Comparison of ENCODE assay signal across 19 cellular contexts in genomic region chr13:66265446-66265845, GRCh38.
A peak's percentile ranks its signal among the peaks of the same experiment; 100 is the strongest.
DNase-seq lines count a peak whose midpoint lies in the region; FAIRE-seq lines count a peak whose summit lies in the region.
"Had no signal": no experiment of that assay in that cellular context is flagged by ENCODE, and none has a peak within 500 bp of the region (broad histone marks: within the 10 kb centered on the region; RNA-seq: fewer than 3 reads in every experiment).

No MANE protein-coding gene starts in this region.

- no peaks in the 10 kb centered on the region for H3K9me3 ChIP-seq in neuron (ENCODE audit: low read length)
- H3K9me3 ChIP-seq: MG63, upper lobe of right lung had no signal

- H3K36me3 ChIP-seq in neuron (ENCODE audit: insufficient read depth, low read length): no peaks in the 10 kb centered on the region
- H3K36me3 ChIP-seq: heart left ventricle, MG63, upper lobe of right lung had no signal

- DNase-seq in astrocyte of the hippocampus (ENCODE audit: low read depth, low spot score): peak; percentile 65
- DNase-seq in glomerular visceral epithelial cell (ENCODE audit: extremely low spot score): peak; percentile 21
- DNase-seq in stimulated activated CD4-positive, alpha-beta T cell treated with anti-CD3 and anti-CD28 coated beads, Interleukin-4, amount 100 ng/mL, for 1 hour: no peak
- DNase-seq in cortex of kidney (lab: John Stamatoyannopoulos, UW): no peak
- DNase-seq in HTR-8/SVneo (ENCODE audit: insufficient read length, low spot score): no peak
- no peak for DNase-seq in activated naive CD4-positive, alpha-beta T cell (lab: John Stamatoyannopoulos, UW)
- DNase-seq: activated CD4-positive, alpha-beta T cell treated with anti-CD3 and anti-CD28 coated beads, Interleukin-2, amount 50 U/mL, for 4 hours; CD4-positive, alpha-beta T cell; central memory CD4-positive, alpha-beta T cell; EL; heart left ventricle; KG1; MG63; NCI-H2107; NCI-H774; T-helper 1 cell; upper lobe of right lung had no signal

- peaks cover 22% of the 10 kb centered on the region for H3K4me1 ChIP-seq in neuron (ENCODE audit: insufficient read depth, low read length)
- H3K4me1 ChIP-seq: heart left ventricle, upper lobe of right lung had no signal

- H3K4me3 ChIP-seq in neuron (ENCODE audit: low read length): peak overlapping the region; percentile 36
- H3K4me3 ChIP-seq: heart left ventricle, MG63, upper lobe of right lung had no signal

- FAIRE-seq in HTR-8/SVneo (lab: Jason Lieb, UNC): no peak
- FAIRE-seq: GM12891 had no signal

- no peaks in the 10 kb centered on the region for H3K27me3 ChIP-seq in neuron (ENCODE audit: insufficient read depth, low read length)
- H3K27me3 ChIP-seq: heart left ventricle, MG63, upper lobe of right lung had no signal

- H2AFZ ChIP-seq in neuron (ENCODE audit: low read depth, low read length): peak overlapping the region; percentile 42

Comparison
In these comparisons a context has a peak if more than half of its experiments do, and no peak if none do; other contexts are left out.
1. DNase-seq: peak in astrocyte of the hippocampus (single experiment) and glomerular visceral epithelial cell (single experiment); none in stimulated activated CD4-positive, alpha-beta T cell treated with anti-CD3 and anti-CD28 coated beads, Interleukin-4, amount 100 ng/mL, for 1 hour (single experiment), cortex of kidney (single experiment), HTR-8/SVneo (single experiment) and activated naive CD4-positive, alpha-beta T cell (0 of 4).